8 cellular contexts compared by ENCODE assay signal in the genomic region with DNA sequence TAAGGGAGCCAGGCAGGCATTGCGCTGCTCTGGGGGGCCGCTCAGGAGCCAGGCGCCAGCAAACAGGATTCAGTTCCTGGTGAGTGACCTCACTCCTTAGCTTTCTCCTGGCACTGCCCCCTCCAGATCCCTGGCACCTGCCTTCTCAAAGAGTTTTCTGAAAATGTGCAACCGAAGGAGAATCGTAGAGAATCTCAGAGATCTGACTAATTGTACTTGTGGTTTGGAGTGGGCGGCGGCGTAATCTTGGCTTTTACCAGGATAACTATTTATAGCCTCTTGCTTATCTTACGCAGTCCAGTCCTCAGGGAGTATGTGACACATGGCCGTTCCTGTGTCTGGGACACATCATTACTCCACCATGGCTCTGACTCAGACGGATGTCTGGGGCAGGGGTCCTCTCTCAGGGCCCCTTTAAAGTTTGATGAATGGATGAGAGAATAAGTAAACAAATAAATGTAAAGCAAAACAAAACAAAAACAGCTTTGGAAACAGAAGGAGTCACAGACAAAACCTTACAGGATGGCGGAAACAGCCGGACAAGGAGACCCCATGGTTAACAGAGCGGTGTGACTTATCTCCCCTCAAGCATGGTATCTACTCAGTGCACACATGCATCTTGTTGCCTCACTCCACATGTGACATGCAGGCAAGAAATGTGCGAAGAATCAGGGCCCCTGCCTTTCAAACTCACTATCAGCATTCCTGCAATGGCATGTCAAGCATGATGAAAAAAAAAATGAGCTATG.
DNase-seq lines count a peak whose midpoint lies in the region; ATAC-seq and TF ChIP-seq lines count a peak whose summit lies in the region.

No MANE protein-coding gene starts in this region.

- peaks cover 22% of the 10 kb centered on the region for H3K4me1 Mint-ChIP-seq in activated T-helper 1 cell treated with anti-CD3 and anti-CD28 coated beads, Interleukin-12 subunit alpha, Interleukin-12 subunit beta, Interleukin-2, Interleukin-4 antibody, amounts not matched to agents 30 ng/mL and 10 ng/mL and 1 ng/mL, durations not matched to agents 14 hours and 24 hours and 36 hours (ENCODE audit: low read depth)
- H3K4me1 Mint-ChIP-seq in type B pancreatic cell (ENCODE audit: unreplicated experiment), result peaks cover 58% of the 10 kb centered on the region

- no peaks in the 10 kb centered on the region for H3K9me3 Mint-ChIP-seq in activated T-helper 1 cell treated with anti-CD3 and anti-CD28 coated beads, Interleukin-12 subunit alpha, Interleukin-12 subunit beta, Interleukin-2, Interleukin-4 antibody, amounts not matched to agents 30 ng/mL and 10 ng/mL and 1 ng/mL, durations not matched to agents 14 hours and 24 hours and 36 hours
- no peaks in the 10 kb centered on the region for H3K9me3 Mint-ChIP-seq in type B pancreatic cell

- no peaks in the 10 kb centered on the region for H3K27me3 Mint-ChIP-seq in activated T-helper 1 cell treated with anti-CD3 and anti-CD28 coated beads, Interleukin-12 subunit alpha, Interleukin-12 subunit beta, Interleukin-2, Interleukin-4 antibody, amounts not matched to agents 30 ng/mL and 10 ng/mL and 1 ng/mL, durations not matched to agents 14 hours and 24 hours and 36 hours (ENCODE audit: insufficient read depth)
- no peaks in the 10 kb centered on the region for H3K27me3 Mint-ChIP-seq in type B pancreatic cell

- no peaks in the 10 kb centered on the region for H3K36me3 ChIP-seq in BE2C
- no peaks in the 10 kb centered on the region for H3K36me3 ChIP-seq in kidney epithelial cell (ENCODE audit: control insufficient read depth, insufficient read depth, low read length)

- H3K4me3 Mint-ChIP-seq in activated T-helper 1 cell treated with anti-CD3 and anti-CD28 coated beads, Interleukin-12 subunit alpha, Interleukin-12 subunit beta, Interleukin-2, Interleukin-4 antibody, amounts not matched to agents 30 ng/mL and 10 ng/mL and 1 ng/mL, durations not matched to agents 14 hours and 24 hours and 36 hours, result peak overlapping the region; percentile 10
- peak overlapping the region; percentile 41 for H3K4me3 Mint-ChIP-seq in type B pancreatic cell

- no peaks in the 10 kb centered on the region for H3K9me3 ChIP-seq in BE2C

- intact Hi-C loops in activated T-helper 1 cell treated with anti-CD3 and anti-CD28 coated beads, Interleukin-12 subunit alpha, Interleukin-12 subunit beta, Interleukin-2, Interleukin-4 antibody, amounts not matched to agents 30 ng/mL and 10 ng/mL and 1 ng/mL, durations not matched to agents 14 hours and 24 hours and 36 hours (cut with micrococcal nuclease), result loop anchor here (2.0 to 5.0 kb wide), 3 partner anchors 120 to 605 kb away; partner anchors contain the start of gene UPP1

- peak overlapping the region; percentile 67 for H3K27ac Mint-ChIP-seq in activated T-helper 1 cell treated with anti-CD3 and anti-CD28 coated beads, Interleukin-12 subunit alpha, Interleukin-12 subunit beta, Interleukin-2, Interleukin-4 antibody, amounts not matched to agents 30 ng/mL and 10 ng/mL and 1 ng/mL, durations not matched to agents 14 hours and 24 hours and 36 hours
- H3K27ac Mint-ChIP-seq in type B pancreatic cell, result peak overlapping the region; percentile 38

- H3K27me3 ChIP-seq in BE2C, result no peaks in the 10 kb centered on the region
- no peaks in the 10 kb centered on the region for H3K27me3 ChIP-seq in kidney epithelial cell (ENCODE audit: control insufficient read depth, insufficient read depth, low read length)

- ATAC-seq in HG03432 (IDR thresholded peaks at IDR 0.05; ENCODE audit: unreplicated experiment), result peak; percentile 44

- H3K4me3 ChIP-seq in BE2C (ENCODE audit: low read depth, low read length) (peak overlapping the region; percentile 19), kidney epithelial cell (ENCODE audit: low read depth, low read length) (no peak overlapping the region)

- H3K4me1 ChIP-seq in BE2C, result peaks cover 19% of the 10 kb centered on the region

- no peaks in the 10 kb centered on the region for H3K36me3 Mint-ChIP-seq in activated T-helper 1 cell treated with anti-CD3 and anti-CD28 coated beads, Interleukin-12 subunit alpha, Interleukin-12 subunit beta, Interleukin-2, Interleukin-4 antibody, amounts not matched to agents 30 ng/mL and 10 ng/mL and 1 ng/mL, durations not matched to agents 14 hours and 24 hours and 36 hours (ENCODE audit: low read depth)
- H3K36me3 Mint-ChIP-seq in type B pancreatic cell, result peaks cover 17% of the 10 kb centered on the region

- TF ChIP-seq CTCF in BE2C (IDR thresholded peaks at IDR 0.05; ENCODE audit: low read depth, low read length) (no peak), kidney epithelial cell (IDR thresholded peaks at IDR 0.05; ENCODE audit: insufficient read depth, low read length, poor library complexity, severe bottlenecking) (no peak), type B pancreatic cell (conservative IDR thresholded peaks at IDR 0.05) (no peak)

- DNase-seq in BE2C (peak; percentile 77), kidney epithelial cell (ENCODE audit: low read depth) (peak; percentile 89), type B pancreatic cell (ENCODE audit: extremely low spot score, unreplicated experiment) (no peak), GOT3 (lab: John Stamatoyannopoulos, UW) (no peak), cerebellar cortex (ENCODE audit: low spot score) (no peak)
- DNase-seq in activated T-helper 1 cell treated with anti-CD3 and anti-CD28 coated beads, Interleukin-12 subunit alpha, Interleukin-12 subunit beta, Interleukin-2, Interleukin-4 antibody, amounts not matched to agents 30 ng/mL and 10 ng/mL and 1 ng/mL, durations not matched to agents 14 hours and 24 hours and 36 hours (ENCODE audit: low spot score), result no peak
- no peak for DNase-seq in stimulated activated naive CD4-positive, alpha-beta T cell (lab: John Stamatoyannopoulos, UW)

Comparison
In these comparisons a context has a peak if more than half of its experiments do, and no peak if none do; other contexts are left out.
1. DNase-seq: peak in BE2C (single experiment) and kidney epithelial cell (single experiment); none in activated T-helper 1 cell treated with anti-CD3 and anti-CD28 coated beads, Interleukin-12 subunit alpha, Interleukin-12 subunit beta, Interleukin-2, Interleukin-4 antibody, amounts not matched to agents 30 ng/mL and 10 ng/mL and 1 ng/mL, durations not matched to agents 14 hours and 24 hours and 36 hours (single experiment), type B pancreatic cell (single experiment), stimulated activated naive CD4-positive, alpha-beta T cell (0 of 6), GOT3 (single experiment) and cerebellar cortex (single experiment).